ENCODE assay signal across 9 cellular contexts in the genomic region with DNA sequence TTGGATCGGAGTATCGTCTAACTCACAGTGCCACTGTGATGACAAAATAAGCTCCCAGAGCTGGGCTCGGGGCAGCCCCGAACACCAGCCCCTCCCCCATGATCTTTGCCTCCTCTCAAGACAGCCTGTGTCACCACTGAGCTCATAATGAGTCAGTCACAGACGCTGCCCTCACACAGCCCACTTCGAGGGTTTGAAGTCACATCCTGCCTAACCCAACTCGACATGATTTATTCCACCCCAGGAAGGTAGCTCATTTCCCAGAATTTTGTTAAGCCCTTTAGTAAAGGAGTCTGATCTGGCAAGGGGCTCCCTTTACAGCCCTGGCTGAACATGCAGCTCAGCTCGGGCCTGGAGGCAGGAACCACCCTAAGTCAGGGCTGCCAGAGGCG. TPM values are rescaled to one million over a fixed set of nuclear protein-coding genes. Genes with fewer than 3 reads are reported as not detected.
DNase-seq lines count a peak whose midpoint lies in the region; ATAC-seq and TF ChIP-seq lines count a peak whose summit lies in the region.
"Had no signal": no experiment of that assay in that cellular context is flagged by ENCODE, and none has a peak within 500 bp of the region (broad histone marks: within the 10 kb centered on the region; RNA-seq: fewer than 3 reads in every experiment).

No MANE protein-coding gene starts in this region.

- H3K36me3 Mint-ChIP-seq in activated T-cell treated with anti-CD3 and anti-CD28 coated beads, Interleukin-2, amount 50 U/mL, for 24 hours (ENCODE audit: low read depth) = peaks cover 86% of the 10 kb centered on the region

- peak overlapping the region; percentile 94 for H3K27ac ChIP-seq in rectal smooth muscle tissue (ENCODE audit: low read depth, low read length)
- peak overlapping the region; percentile 48 to 88 for H3K27ac ChIP-seq in aorta (ENCODE audit: low read depth in 1 of 2, low read length in 2 of 2)
- H3K27ac ChIP-seq: SK-N-MC had no signal

- intact Hi-C loops in aorta (cut with DNase I) = loop anchor here (5.0 kb wide), 3 partner anchors 33 to 102 kb away; no protein-coding TSS in a partner anchor

- TF ChIP-seq POLR2A in GM18505 (IDR thresholded peaks at IDR 0.05; ENCODE audit: borderline replicate concordance, extremely low read depth, insufficient read depth, insufficient read length) = no peak

- no peak for TF ChIP-seq CTCF in GM10266 (IDR thresholded peaks at IDR 0.05; ENCODE audit: control insufficient read depth, insufficient read depth, low read depth, missing control alignments)
- no peak for TF ChIP-seq CTCF in fibroblast of mammary gland (conservative IDR thresholded peaks at IDR 0.05; ENCODE audit: control insufficient read depth, insufficient read depth, low read depth, low read length)

- H3K4me3 Mint-ChIP-seq in activated T-cell treated with anti-CD3 and anti-CD28 coated beads, Interleukin-2, amount 50 U/mL, for 24 hours = peak overlapping the region; percentile 74

- H3K9me3 ChIP-seq in aorta (ENCODE audit: control insufficient read depth, low read length) = no peaks in the 10 kb centered on the region

- peaks cover 99% of the 10 kb centered on the region for H3K4me1 Mint-ChIP-seq in activated T-cell treated with anti-CD3 and anti-CD28 coated beads, Interleukin-2, amount 50 U/mL, for 24 hours (ENCODE audit: low read depth)

- no peaks in the 10 kb centered on the region for H3K27me3 Mint-ChIP-seq in activated T-cell treated with anti-CD3 and anti-CD28 coated beads, Interleukin-2, amount 50 U/mL, for 24 hours

- H3K27me3 ChIP-seq in rectal smooth muscle tissue (ENCODE audit: control insufficient read depth, insufficient read depth, low read length) (no peaks in the 10 kb centered on the region), aorta (ENCODE audit: control insufficient read depth in 1 of 2, insufficient read depth in 2 of 2, low read length in 1 of 2) (no peaks in the 10 kb centered on the region)

- H3K4me1 ChIP-seq in rectal smooth muscle tissue (ENCODE audit: control insufficient read depth, insufficient read depth, low read length) (peaks cover 91% of the 10 kb centered on the region), aorta (ENCODE audit: control insufficient read depth in 1 of 2, insufficient read depth in 2 of 2, low read length in 2 of 2) (peaks cover 7 to 18% of the 10 kb centered on the region in 2 donors)

- no peak overlapping the region for H3K9ac ChIP-seq in rectal smooth muscle tissue (ENCODE audit: low read length)

- peak overlapping the region; percentile 98 for H3K27ac Mint-ChIP-seq in activated T-cell treated with anti-CD3 and anti-CD28 coated beads, Interleukin-2, amount 50 U/mL, for 24 hours

- peak; percentile 72 for DNase-seq in GM10266 (ENCODE audit: extremely low spot score)
- DNase-seq in NCI-H460 (ENCODE audit: extremely low read depth, low read depth) = peak; percentile 68
- DNase-seq in activated T-cell treated with anti-CD3 and anti-CD28 coated beads, Interleukin-2, amount 50 U/mL, for 24 hours = peak; percentile 85
- peak; percentile 100 for DNase-seq in fibroblast of mammary gland (ENCODE audit: low read depth)
- peak; percentile 89 to 91 for DNase-seq in aorta
- DNase-seq in NCI-H1048 (lab: John Stamatoyannopoulos, UW) = no peak

- H3K36me3 ChIP-seq in rectal smooth muscle tissue (ENCODE audit: control insufficient read depth, insufficient read depth, low read length) = no peaks in the 10 kb centered on the region
- peaks cover 0 to 3% of the 10 kb centered on the region in 2 donors for H3K36me3 ChIP-seq in aorta (ENCODE audit: control insufficient read depth in 1 of 2, insufficient read depth in 2 of 2, low read length in 1 of 2)

- no peak overlapping the region for H3K4me3 ChIP-seq in fibroblast of mammary gland (ENCODE audit: control insufficient read depth, low read depth, low read length)
- no peak overlapping the region for H3K4me3 ChIP-seq in rectal smooth muscle tissue (ENCODE audit: low read length)
- H3K4me3 ChIP-seq in aorta (ENCODE audit: low read length in 2 of 2) = no peak overlapping the region
- H3K4me3 ChIP-seq: SK-N-MC had no signal

- ATAC-seq in aorta (ENCODE audit: low FRiP score) (peak; percentile 79), GM18505 (IDR thresholded peaks at IDR 0.05; ENCODE audit: unreplicated experiment) (no peak)

- no peaks in the 10 kb centered on the region for H3K9me3 Mint-ChIP-seq in activated T-cell treated with anti-CD3 and anti-CD28 coated beads, Interleukin-2, amount 50 U/mL, for 24 hours

- WGBS in aorta, 2 donors = 2 to 3% methylated on average over 9 of the region's 9 CpGs

RNA-seq across cellular contexts. Expression of gene MYH9, which starts 22.8 kb away (rescaled TPM):
- 96.8 and 105 TPM in 2 replicates for total RNA-seq in NCI-H460 (2014; rRNA removed; shearing (Covaris generic))
- 63.4 and 76.4 TPM in 2 replicates for polyA plus RNA-seq in NCI-H460 (2014; cell fraction: nucleus; rRNA removed)
- total RNA-seq in aorta = 1,000 to 10,000 TPM; 1,564 to 1,890 TPM
- polyA plus RNA-seq in aorta = 100 to 1,000 TPM; 170 to 572 TPM

Comparison
In these comparisons a context has a peak if more than half of its experiments do, and no peak if none do; other contexts are left out.
1. RNA of gene MYH9, which starts 22.8 kb away (total RNA-seq): 1,564 to 1,890 TPM in aorta; 96.8 to 105 TPM in NCI-H460; every median in the first group is over 10 times any median in the second.